Comparison of ENCODE assay signal across 1 cellular context in genomic region chr20:34627458-34627857, GRCh38.
TF ChIP-seq lines count a peak whose summit lies in the region.

No MANE protein-coding gene starts in this region.

TF ChIP-seq in A549, 52 proteins besides CTCF, POLR2A, EP300 and RAD21:
- TF ChIP-seq KDM5A (IDR thresholded peaks at IDR 0.05): no peak
- TF ChIP-seq, protein P1, sequence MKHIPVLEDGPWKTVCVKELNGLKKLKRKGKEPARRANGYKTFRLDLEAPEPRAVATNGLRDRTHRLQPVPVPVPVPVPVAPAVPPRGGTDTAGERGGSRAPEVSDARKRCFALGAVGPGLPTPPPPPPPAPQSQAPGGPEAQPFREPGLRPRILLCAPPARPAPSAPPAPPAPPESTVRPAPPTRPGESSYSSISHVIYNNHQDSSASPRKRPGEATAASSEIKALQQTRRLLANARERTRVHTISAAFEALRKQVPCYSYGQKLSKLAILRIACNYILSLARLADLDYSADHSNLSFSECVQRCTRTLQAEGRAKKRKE (CRISPR knock-in tag; IDR thresholded peaks at IDR 0.05; ENCODE audit: low read depth): no peak
- no peak for TF ChIP-seq POLR2AphosphoS2 (conservative IDR thresholded peaks at IDR 0.05; ENCODE audit: low read length)
- no peak for TF ChIP-seq RNF2 (IDR thresholded peaks at IDR 0.05; ENCODE audit: borderline replicate concordance, low read depth)
- no peak for TF ChIP-seq ESRRA (IDR thresholded peaks at IDR 0.05; ENCODE audit: borderline replicate concordance, low read length)
- no peak for TF ChIP-seq HOXB5 (CRISPR knock-in tag; IDR thresholded peaks at IDR 0.05)
- TF ChIP-seq, protein P2, sequence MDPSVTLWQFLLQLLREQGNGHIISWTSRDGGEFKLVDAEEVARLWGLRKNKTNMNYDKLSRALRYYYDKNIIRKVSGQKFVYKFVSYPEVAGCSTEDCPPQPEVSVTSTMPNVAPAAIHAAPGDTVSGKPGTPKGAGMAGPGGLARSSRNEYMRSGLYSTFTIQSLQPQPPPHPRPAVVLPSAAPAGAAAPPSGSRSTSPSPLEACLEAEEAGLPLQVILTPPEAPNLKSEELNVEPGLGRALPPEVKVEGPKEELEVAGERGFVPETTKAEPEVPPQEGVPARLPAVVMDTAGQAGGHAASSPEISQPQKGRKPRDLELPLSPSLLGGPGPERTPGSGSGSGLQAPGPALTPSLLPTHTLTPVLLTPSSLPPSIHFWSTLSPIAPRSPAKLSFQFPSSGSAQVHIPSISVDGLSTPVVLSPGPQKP (IDR thresholded peaks at IDR 0.05; ENCODE audit: low read depth, low read length): no peak
- no peak for TF ChIP-seq ZSCAN20 (CRISPR knock-in tag; IDR thresholded peaks at IDR 0.05)
- no peak for TF ChIP-seq FOSL2 (IDR thresholded peaks at IDR 0.05)
- TF ChIP-seq FOSL2 (CRISPR knock-in tag; IDR thresholded peaks at IDR 0.05): no peak
- no peak for TF ChIP-seq FOXS1 (CRISPR knock-in tag; IDR thresholded peaks at IDR 0.05)
- TF ChIP-seq CEBPB (IDR thresholded peaks at IDR 0.05): no peak
- TF ChIP-seq SREBF2 (IDR thresholded peaks at IDR 0.05): no peak
- no peak for TF ChIP-seq MYC (IDR thresholded peaks at IDR 0.05; ENCODE audit: borderline replicate concordance, low read length)
- TF ChIP-seq E2F6 (IDR thresholded peaks at IDR 0.05; ENCODE audit: borderline replicate concordance, low read depth): no peak
- TF ChIP-seq MAX (IDR thresholded peaks at IDR 0.05): no peak
